ENCODE assay signal across 14 cellular contexts in genomic region chr2:205837663-205838062, GRCh38.
DNase-seq lines count a peak whose midpoint lies in the region; ATAC-seq and TF ChIP-seq lines count a peak whose summit lies in the region.
"Had no signal": no experiment of that assay in that cellular context is flagged by ENCODE, and none has a peak within 500 bp of the region (broad histone marks: within the 10 kb centered on the region; RNA-seq: fewer than 3 reads in every experiment).

No MANE protein-coding gene starts in this region.

- ATAC-seq in HG02870 (IDR thresholded peaks at IDR 0.05; ENCODE audit: unreplicated experiment), result no peak
- ATAC-seq: SK-N-SH treated with all-trans-retinoic acid at 6 μM for 48 hours had no signal

- H3K9me3 ChIP-seq in endodermal cell (ENCODE audit: control insufficient read depth, low read length) (peaks cover 15% of the 10 kb centered on the region), muscle layer of colon (ENCODE audit: low read length) (no peaks in the 10 kb centered on the region), transverse colon (no peaks in the 10 kb centered on the region)

- H3K27ac ChIP-seq in endodermal cell (ENCODE audit: low read depth, low read length) (no peak overlapping the region), muscle layer of colon (ENCODE audit: low read depth, low read length) (peak overlapping the region; percentile 9), transverse colon (peak overlapping the region in 3 of 4 donors; percentile 72 to 82 (median 80))

- in situ Hi-C loops in transverse colon (cut with MboI; ENCODE audit: low pct_ligation_motif_present in 1 of 4, low pct_unique_long_range_greater_than_20kb in 1 of 4, low sequenced_read_pairs in 3 of 4), result no loop called here

- peaks cover 19% of the 10 kb centered on the region for H3K4me1 Mint-ChIP-seq in endodermal cell

- H3K9ac ChIP-seq in endodermal cell (ENCODE audit: extremely low read depth, low read length, poor library complexity, severe bottlenecking), result no peak overlapping the region
- no peak overlapping the region for H3K9ac ChIP-seq in muscle layer of colon (ENCODE audit: low read length)

- TF ChIP-seq CTCF in endodermal cell (conservative IDR thresholded peaks at IDR 0.05) (no peak), transverse colon (IDR thresholded peaks at IDR 0.05) (no peak)

- H3K27me3 ChIP-seq in endodermal cell (ENCODE audit: control insufficient read depth, insufficient read depth, low read length, poor library complexity, severe bottlenecking), result no peaks in the 10 kb centered on the region
- H3K27me3 ChIP-seq in muscle layer of colon (ENCODE audit: control insufficient read depth in 1 of 2, insufficient read depth in 2 of 2, low read length in 2 of 2), result no peaks in the 10 kb centered on the region
- no peaks in the 10 kb centered on the region for H3K27me3 ChIP-seq in transverse colon

- H3K4me3 ChIP-seq in Jurkat, Clone E6-1 (ENCODE audit: low read length), result no peak overlapping the region
- H3K4me3 ChIP-seq in endodermal cell (ENCODE audit: low read length) (peak overlapping the region; percentile 30), muscle layer of colon (ENCODE audit: low read depth in 1 of 2, low read length in 2 of 2) (no peak overlapping the region), transverse colon (no peak overlapping the region)

- no peak overlapping the region for H3K4me3 Mint-ChIP-seq in endodermal cell

- no peak for TF ChIP-seq POLR2A in transverse colon (IDR thresholded peaks at IDR 0.05)

- 94% methylated on average over 1 of the region's 1 CpG; no CpG with 5 or more reads in 1 of the 2 experiments for WGBS in endodermal cell (ENCODE audit: insufficient coverage in 1 of 2, insufficient read length in 1 of 2), 2 experiments
- WGBS in transverse colon (ENCODE audit: low coverage in 1 of 2), 2 donors, result 75 to 77% methylated on average over 1 of the region's 1 CpG

- H3K9me3 Mint-ChIP-seq in endodermal cell, result peaks cover 18% of the 10 kb centered on the region

- H3K27ac Mint-ChIP-seq in endodermal cell, result no peak overlapping the region

- peak; percentile 9 for DNase-seq in Jurkat, Clone E6-1 (ENCODE audit: low read depth, low spot score)
- no peak for DNase-seq in endodermal cell
- DNase-seq in transverse colon, result no peak
- no peak for DNase-seq in UCSD-AML1 (lab: John Stamatoyannopoulos, UW; ENCODE audit: unreplicated experiment)
- no peak for DNase-seq in DMS153 treated with DMSO at 0.1 percent for 48 hours (lab: John Stamatoyannopoulos, UW; ENCODE audit: unreplicated experiment)
- DNase-seq: EL, NCI-H1092, NCI-H1930, NCI-H2227 treated with DMSO at 0.1 percent for 48 hours, NCI-H510A treated with DMSO at 0.1 percent for 48 hours, NCI-H748 treated with DMSO at 0.1 percent for 48 hours had no signal

- intact Hi-C loops in transverse colon (cut with DNase I; ENCODE audit: low total_unique reads), result no loop called here

- no peaks in the 10 kb centered on the region for H3K36me3 ChIP-seq in endodermal cell (ENCODE audit: control insufficient read depth, insufficient read depth, low read length)
- H3K36me3 ChIP-seq in muscle layer of colon (ENCODE audit: insufficient read depth, low read length), result no peaks in the 10 kb centered on the region
- H3K36me3 ChIP-seq in transverse colon, result no peaks in the 10 kb centered on the region

- H3K36me3 Mint-ChIP-seq in endodermal cell (ENCODE audit: low read depth), result no peaks in the 10 kb centered on the region

- no peaks in the 10 kb centered on the region for H3K27me3 Mint-ChIP-seq in endodermal cell (ENCODE audit: insufficient read depth)

- TF ChIP-seq EP300 in transverse colon (IDR thresholded peaks at IDR 0.05; ENCODE audit: low read depth), result no peak

- H3K4me1 ChIP-seq in endodermal cell (ENCODE audit: control insufficient read depth, insufficient read depth, low read length) (no peaks in the 10 kb centered on the region), muscle layer of colon (ENCODE audit: insufficient read depth, low read length) (peaks cover 33% of the 10 kb centered on the region), transverse colon (peaks cover 0 to 12% (median 1%) of the 10 kb centered on the region in 4 donors)
